30 cellular contexts compared by ENCODE assay signal in the genomic region with DNA sequence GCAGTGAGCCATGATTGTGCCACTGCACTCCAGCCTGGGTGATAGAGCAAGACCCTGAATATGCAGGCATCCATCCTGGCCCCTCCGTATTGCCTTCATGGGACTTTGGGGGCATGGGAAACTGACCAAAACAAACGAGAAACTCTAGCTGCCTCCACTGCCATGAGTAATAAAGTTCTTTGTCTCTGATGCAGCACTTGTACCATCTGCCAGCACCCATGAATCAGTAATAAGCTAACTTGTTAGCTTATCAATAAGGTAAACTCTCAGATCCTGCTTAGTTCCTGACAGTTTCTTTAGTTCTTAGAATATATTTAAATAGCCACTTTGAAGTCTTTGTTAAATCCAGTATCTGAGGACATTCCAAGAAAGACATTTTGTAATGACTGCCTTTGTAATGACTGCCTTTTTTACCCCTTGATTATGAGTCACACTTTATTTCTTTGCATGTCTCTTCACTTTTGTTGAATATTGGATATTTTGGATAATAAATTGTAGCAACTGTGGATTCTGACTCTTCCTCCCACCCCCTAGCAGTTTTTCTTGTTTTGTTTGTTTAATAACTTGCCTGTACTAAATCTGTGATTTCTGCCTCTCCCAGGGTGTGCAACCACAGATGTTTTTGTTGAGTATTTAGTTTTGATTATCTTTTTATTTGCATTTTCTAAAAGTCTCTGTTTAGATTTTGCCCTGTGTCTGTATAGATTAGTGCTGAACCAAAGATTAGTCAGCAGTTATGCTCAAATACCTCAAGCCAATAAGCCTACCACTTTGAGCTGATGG.
DNase-seq lines count a peak whose midpoint lies in the region; ATAC-seq, FAIRE-seq and TF ChIP-seq lines count a peak whose summit lies in the region.
"Had no signal": no experiment of that assay in that cellular context is flagged by ENCODE, and none has a peak within 500 bp of the region (broad histone marks: within the 10 kb centered on the region; RNA-seq: fewer than 3 reads in every experiment).

No MANE protein-coding gene starts in this region.

- H3K23me2 ChIP-seq in H1 (ENCODE audit: low read depth, low read length), result no peaks in the 10 kb centered on the region

- H2AFZ ChIP-seq in ACC112 (ENCODE audit: low read length, unreplicated experiment) (no peak overlapping the region), H1 (ENCODE audit: low read length) (no peak overlapping the region)

- no peak overlapping the region for H2BK12ac ChIP-seq in H1 (ENCODE audit: low read depth, low read length)

- no peak for TF ChIP-seq CTCF in H1 (IDR thresholded peaks at IDR 0.05; ENCODE audit: control extremely low read depth in 1 of 3, insufficient read depth in 1 of 3, low read depth in 1 of 3, low read length in 3 of 3)

- H3K27me3 ChIP-seq in ACC112 (ENCODE audit: insufficient read depth, low read length), result no peaks in the 10 kb centered on the region
- H3K27me3 ChIP-seq in HUES6 (ENCODE audit: control insufficient read depth, insufficient read depth, low read length), result no peaks in the 10 kb centered on the region
- no peaks in the 10 kb centered on the region for H3K27me3 ChIP-seq in H1 (replicated peaks in 1 of 4; ENCODE audit: control insufficient read depth in 3 of 4, extremely low read depth in 1 of 4, insufficient read depth in 3 of 4, low read length in 3 of 4)
- H3K27me3 ChIP-seq: adrenal gland, testis, uterus had no signal

- no peak for TF ChIP-seq POLR2A in H1 (IDR thresholded peaks at IDR 0.05; ENCODE audit: control extremely low read depth in 1 of 2, low read depth in 2 of 2, low read length in 2 of 2)

- H3K9ac ChIP-seq in HUES6 (ENCODE audit: low read length) (peak overlapping the region; percentile 20), H1 (replicated peaks in 1 of 4; ENCODE audit: extremely low read depth in 1 of 4, low read depth in 3 of 4, low read length in 3 of 4) (no peak overlapping the region)

- POLR2A ChIA-PET in H1 (lab: Charles Lee; ENCODE audit: partially characterized antibody), result no interaction called here

- CTCF ChIA-PET in H1 (lab: Charles Lee; ENCODE audit: partially characterized antibody), result interaction anchor here (0.6 to 2.6 kb wide), 4 partner anchors 9 to 236 kb away, joined by 3 to 20 read pairs (median 6); no protein-coding TSS in a partner anchor

- no peak for TF ChIP-seq EP300 in H1 (IDR thresholded peaks at IDR 0.05; ENCODE audit: borderline replicate concordance in 1 of 2, low read depth in 2 of 2, low read length in 2 of 2)

- no peak overlapping the region for H3K23ac ChIP-seq in H1 (ENCODE audit: insufficient read length)

- ATAC-seq in HG02678 (IDR thresholded peaks at IDR 0.05; ENCODE audit: unreplicated experiment), result no peak
- ATAC-seq: activated CD8-positive, alpha-beta memory T cell treated with anti-CD3 and anti-CD28 coated beads, Interleukin-2, amount 10 ng/mL, durations not matched to agents 7 days and 5 days; esophagus mucosa; GM12878; K562; sciatic nerve; stimulated activated naive B cell treated with anti-CD40 and anti-IgM and Interleukin-4, amounts not matched to agents 10 μg/mL and 1 μg/mL and 100 μg/mL, for 72 hours had no signal

- H2AK5ac ChIP-seq in H1 (ENCODE audit: low read depth, low read length), result no peak overlapping the region

- H3K56ac ChIP-seq in H1 (replicated peaks; ENCODE audit: insufficient read length, low read depth, low read length), result no peak overlapping the region

- H3K9me3 ChIP-seq in HUES6 (ENCODE audit: control insufficient read depth, insufficient read depth, low read depth, low read length), result no peaks in the 10 kb centered on the region
- H3K9me3 ChIP-seq in H1 (ENCODE audit: insufficient read depth in 2 of 2, low read depth in 1 of 2, low read length in 1 of 2), result no peaks in the 10 kb centered on the region
- H3K9me3 ChIP-seq: adrenal gland, testis, uterus had no signal

- H3K4me3 ChIP-seq in ACC112 (ENCODE audit: low read depth, low read length) (no peak overlapping the region), HUES6 (ENCODE audit: low read depth, low read length) (no peak overlapping the region), H1 (ENCODE audit: extremely low read depth in 1 of 4, insufficient read depth in 2 of 4, low read depth in 3 of 4, low read length in 4 of 4) (no peak overlapping the region)
- H3K4me3 ChIP-seq: adrenal gland, coronary artery, GM12878, K562, lung, testis, uterus had no signal

- TF ChIP-seq RAD21 in H1 (IDR thresholded peaks at IDR 0.05 in 1 of 2, conservative IDR thresholded peaks at IDR 0.05 in 1 of 2; ENCODE audit: low read depth in 2 of 2, low read length in 2 of 2), result no peak

- H3K36me3 ChIP-seq in ACC112 (ENCODE audit: insufficient read depth, low read length) (peaks cover 4% of the 10 kb centered on the region; the same call in 1 of the 2 replicates), HUES6 (ENCODE audit: control insufficient read depth, insufficient read depth, low read length) (peaks cover 4% of the 10 kb centered on the region; the same call in 1 of the 2 replicates), H1 (ENCODE audit: control insufficient read depth in 2 of 4, insufficient read depth in 4 of 4, low read length in 3 of 4) (no peaks in the 10 kb centered on the region)
- H3K36me3 ChIP-seq: adrenal gland, uterus had no signal

- H3K4me1 ChIP-seq in ACC112 (ENCODE audit: control insufficient read depth, insufficient read depth, low read length, unreplicated experiment) (peaks cover 16% of the 10 kb centered on the region), HUES6 (ENCODE audit: control insufficient read depth, insufficient read depth, low read length) (peaks cover 31% of the 10 kb centered on the region), H1 (replicated peaks in 1 of 4; ENCODE audit: control insufficient read depth in 3 of 4, insufficient read depth in 4 of 4, low read length in 3 of 4) (peaks cover 0 to 3% (median under 1%) of the 10 kb centered on the region in 4 experiments; a peak in 2 of 7 replicates)
- H3K4me1 ChIP-seq: adrenal gland, testis, uterus had no signal

- no peak overlapping the region for H4K5ac ChIP-seq in H1 (ENCODE audit: insufficient read length, low read depth, low read length)

- H4K8ac ChIP-seq in H1 (ENCODE audit: extremely low read depth, insufficient read depth, low read length), result no peak overlapping the region

- no peak overlapping the region for H3K4ac ChIP-seq in H1 (replicated peaks; ENCODE audit: insufficient read length, low read depth, low read length)

- H4K91ac ChIP-seq in H1 (replicated peaks; ENCODE audit: insufficient read length, low read length), result no peak overlapping the region

- DNase-seq in H1 (ENCODE audit: low read depth in 1 of 2, low spot score in 2 of 2) (no peak), iris pigment epithelial cell (ENCODE audit: low read depth) (peak; percentile 3), GM19240 (ENCODE audit: insufficient read length, low spot score) (no peak), hepatic stellate cell (ENCODE audit: low spot score) (no peak), NCI-H69 (lab: John Stamatoyannopoulos, UW) (no peak)
- DNase-seq: 8988T; activated CD4-positive, alpha-beta T cell treated with anti-CD3 and anti-CD28 coated beads, Interleukin-2, amount 50 U/mL, for 1 hour; activated CD8-positive, alpha-beta memory T cell treated with anti-CD3 and anti-CD28 coated beads, Interleukin-2, amount 10 ng/mL, durations not matched to agents 7 days and 5 days; activated naive CD4-positive, alpha-beta T cell treated with Interleukin-2 at 50 U/mL for 16 hours; activated T-cell treated with anti-CD3 and anti-CD28 coated beads, Interleukin-2, amount 50 U/mL, for 48 hours; adrenal gland; CD4-positive, alpha-beta memory T cell; GOT3; NCI-H1105 treated with DMSO at 0.1 percent for 48 hours; NCI-H2029 treated with DMSO at 0.1 percent for 48 hours; NCI-H226; stimulated activated CD4-positive, alpha-beta T cell treated with anti-CD3 and anti-CD28 coated beads, Interleukin-15, amount 100 ng/mL, for 24 hours; stimulated activated naive B cell treated with anti-CD40 and anti-IgM and Interleukin-4, amounts not matched to agents 10 μg/mL and 1 μg/mL and 100 μg/mL, for 72 hours; testis; uterus had no signal

- no peak overlapping the region for H3K18ac ChIP-seq in H1 (ENCODE audit: extremely low read depth, low read length)

- H3K27ac ChIP-seq in ACC112 (ENCODE audit: low read depth, low read length) (peak overlapping the region; percentile 2), HUES6 (ENCODE audit: low read depth, low read length) (no peak overlapping the region), H1 (ENCODE audit: low read depth, low read length) (no peak overlapping the region)
- H3K27ac ChIP-seq: adrenal gland, coronary artery, testis, uterus had no signal

- H2BK15ac ChIP-seq in H1 (ENCODE audit: low read length), result no peak overlapping the region

- no peak overlapping the region for H2BK20ac ChIP-seq in H1 (ENCODE audit: low read length)

- WGBS in H1 (ENCODE audit: extremely low coverage in 1 of 2, insufficient coverage in 1 of 2, insufficient read length in 1 of 2, insufficient replicate concordance in 2 of 2, low coverage in 1 of 2, low lambda C conversion rate in 2 of 2, missing lambda C conversion rate in 1 of 2), 2 experiments, result 78% methylated on average over 2 of the region's 2 CpGs; no CpG with 5 or more reads in 1 of the 2 experiments

- no peak overlapping the region for H3K14ac ChIP-seq in H1 (ENCODE audit: insufficient read length)

- FAIRE-seq in H1 (lab: Jason Lieb, UNC), result no peak
- FAIRE-seq: GM12878, K562, RCC 7860 had no signal

- no peaks in the 10 kb centered on the region for H4K20me1 ChIP-seq in H1 (replicated peaks in 1 of 2; ENCODE audit: control insufficient read depth in 1 of 2, insufficient read depth in 2 of 2, low read length in 2 of 2)

- H3K79me2 ChIP-seq in ACC112 (ENCODE audit: control insufficient read depth, insufficient read depth, low read length, unreplicated experiment) (no peaks in the 10 kb centered on the region), H1 (ENCODE audit: control insufficient read depth in 1 of 2, insufficient read depth in 2 of 2, low read length in 2 of 2) (no peaks in the 10 kb centered on the region)

- H3K4me2 ChIP-seq in H1 (ENCODE audit: insufficient read depth in 1 of 2, low read depth in 2 of 2, low read length in 2 of 2), result no peak overlapping the region

- no peak overlapping the region for H2BK120ac ChIP-seq in H1 (replicated peaks; ENCODE audit: low read depth, low read length)

- H2BK5ac ChIP-seq in H1 (ENCODE audit: low read depth, low read length), result peak overlapping the region; percentile 79; the same call in 1 of the 2 replicates

- no peaks in the 10 kb centered on the region for H3K79me1 ChIP-seq in H1 (ENCODE audit: low read depth, low read length)

TF ChIP-seq in H1, 55 proteins besides CTCF, POLR2A, EP300 and RAD21:
- TF ChIP-seq SAP30 (IDR thresholded peaks at IDR 0.05; ENCODE audit: insufficient read depth, insufficient replicate concordance, low read length) (no peak), CBX5 (IDR thresholded peaks at IDR 0.05; ENCODE audit: low read depth, low read length) (no peak), TAF1 (IDR thresholded peaks at IDR 0.05; ENCODE audit: low read depth, low read length) (no peak)
- TF ChIP-seq, protein P1, sequence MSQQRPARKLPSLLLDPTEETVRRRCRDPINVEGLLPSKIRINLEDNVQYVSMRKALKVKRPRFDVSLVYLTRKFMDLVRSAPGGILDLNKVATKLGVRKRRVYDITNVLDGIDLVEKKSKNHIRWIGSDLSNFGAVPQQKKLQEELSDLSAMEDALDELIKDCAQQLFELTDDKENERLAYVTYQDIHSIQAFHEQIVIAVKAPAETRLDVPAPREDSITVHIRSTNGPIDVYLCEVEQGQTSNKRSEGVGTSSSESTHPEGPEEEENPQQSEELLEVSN (IDR thresholded peaks at IDR 0.05), result no peak
